ENCODE assay signal across 22 cellular contexts in genomic region chr18:67876866-67877265, GRCh38.
DNase-seq lines count a peak whose midpoint lies in the region; ATAC-seq and TF ChIP-seq lines count a peak whose summit lies in the region.
"Had no signal": no experiment of that assay in that cellular context is flagged by ENCODE, and none has a peak within 500 bp of the region (broad histone marks: within the 10 kb centered on the region; RNA-seq: fewer than 3 reads in every experiment).

No MANE protein-coding gene starts in this region.

- intact Hi-C loops in esophagus muscularis mucosa (cut with DNase I), result no loop called here

- H3F3A ChIP-seq in SK-N-SH (replicated peaks; ENCODE audit: insufficient read depth), result no peaks in the 10 kb centered on the region

- H3K27me3 ChIP-seq in SK-N-SH (ENCODE audit: insufficient read depth) (no peaks in the 10 kb centered on the region), esophagus muscularis mucosa (no peaks in the 10 kb centered on the region)
- H3K27me3 ChIP-seq: BLaER1 had no signal

- no peak overlapping the region for H3K9ac ChIP-seq in SK-N-SH
- H3K9ac ChIP-seq: BLaER1 had no signal

- peaks cover 14% of the 10 kb centered on the region for H3K4me1 Mint-ChIP-seq in neural crest cell
- H3K4me1 Mint-ChIP-seq: CD4-positive, alpha-beta memory T cell had no signal

- H3K27me3 Mint-ChIP-seq in neural crest cell (ENCODE audit: low read depth), result no peaks in the 10 kb centered on the region
- H3K27me3 Mint-ChIP-seq: CD4-positive, alpha-beta memory T cell had no signal

- peak overlapping the region; percentile 54 for H3K27ac Mint-ChIP-seq in neural crest cell (ENCODE audit: unreplicated experiment)
- H3K27ac Mint-ChIP-seq: CD4-positive, alpha-beta memory T cell had no signal

- H3K27ac ChIP-seq in SK-N-SH (ENCODE audit: low read depth in 2 of 2, low read length in 1 of 2) (no peak overlapping the region), esophagus muscularis mucosa (replicated peaks in 1 of 4) (no peak overlapping the region), coronary artery (no peak overlapping the region)
- H3K27ac ChIP-seq: BLaER1 had no signal

- H3K9me2 ChIP-seq in SK-N-SH, result no peaks in the 10 kb centered on the region

- H3K36me3 ChIP-seq in SK-N-SH (replicated peaks in 1 of 2; ENCODE audit: control insufficient read depth in 1 of 2, insufficient read depth in 2 of 2, low read length in 1 of 2), result no peaks in the 10 kb centered on the region
- H3K36me3 ChIP-seq in esophagus muscularis mucosa, result no peaks in the 10 kb centered on the region
- H3K36me3 ChIP-seq: BLaER1 had no signal

- no peak for TF ChIP-seq POLR2A in esophagus muscularis mucosa (IDR thresholded peaks at IDR 0.05; ENCODE audit: low read depth)

- H3K4me2 ChIP-seq in SK-N-SH, result no peak overlapping the region
- H3K4me2 ChIP-seq: BLaER1 had no signal

- H4K20me1 ChIP-seq in SK-N-SH (ENCODE audit: insufficient read depth), result no peaks in the 10 kb centered on the region
- H4K20me1 ChIP-seq: BLaER1 had no signal

- H3K36me3 Mint-ChIP-seq in neural crest cell (ENCODE audit: low read depth), result no peaks in the 10 kb centered on the region
- H3K36me3 Mint-ChIP-seq: CD4-positive, alpha-beta memory T cell had no signal

- TF ChIP-seq EP300 in SK-N-SH (IDR thresholded peaks at IDR 0.05; ENCODE audit: borderline replicate concordance in 1 of 2, low read depth in 1 of 2, low read length in 1 of 2), result no peak
- no peak for TF ChIP-seq EP300 in esophagus muscularis mucosa (IDR thresholded peaks at IDR 0.05)

- H3K4me3 ChIP-seq in SK-N-SH (ENCODE audit: low read depth in 2 of 2, low read length in 1 of 2) (no peak overlapping the region), esophagus muscularis mucosa (no peak overlapping the region), coronary artery (no peak overlapping the region)
- H3K4me3 ChIP-seq: BLaER1 had no signal

- CTCF ChIA-PET in SK-N-SH (lab: Yijun Ruan, JAX), result no interaction called here

- no peaks in the 10 kb centered on the region for H3K79me2 ChIP-seq in SK-N-SH (ENCODE audit: insufficient read depth)

- DNase-seq in SK-N-SH, result no peak
- peak; percentile 55 for DNase-seq in cerebellar cortex (ENCODE audit: low spot score)
- no peak for DNase-seq in neural crest cell (ENCODE audit: low read depth, low spot score)
- DNase-seq in esophagus muscularis mucosa (ENCODE audit: extremely low spot score), result no peak
- no peak for DNase-seq in coronary artery (ENCODE audit: low spot score)
- DNase-seq: Calu3; CD4-positive, alpha-beta memory T cell; DMS79 treated with DMSO at 0.1 percent for 48 hours; KBM-7; NCI-H1105; NCI-H1930; NCI-H2171; NK-92 treated with Interleukin-12 subunit alpha and Interleukin-12 subunit beta, amount 100 ng/mL, for 24 hours; PC-3; RPMI8226; SHP77 treated with DMSO at 0.1 percent for 48 hours; T-helper 1 cell had no signal

- H3K4me1 ChIP-seq in SK-N-SH (ENCODE audit: control insufficient read depth in 1 of 2, insufficient read depth in 2 of 2, low read depth in 1 of 2, low read length in 1 of 2) (no peaks in the 10 kb centered on the region), esophagus muscularis mucosa (no peaks in the 10 kb centered on the region)
- H3K4me1 ChIP-seq: BLaER1 had no signal

- H3K9me3 ChIP-seq in SK-N-SH, result no peaks in the 10 kb centered on the region
- H3K9me3 ChIP-seq in esophagus muscularis mucosa, result no peaks in the 10 kb centered on the region
- H3K9me3 ChIP-seq: BLaER1 had no signal

- H3K4me3 Mint-ChIP-seq in neural crest cell, result no peak overlapping the region
- H3K4me3 Mint-ChIP-seq: CD4-positive, alpha-beta memory T cell had no signal

- TF ChIP-seq CTCF in SK-N-SH (IDR thresholded peaks at IDR 0.05) (no peak), neural crest cell (conservative IDR thresholded peaks at IDR 0.05) (no peak), esophagus muscularis mucosa (IDR thresholded peaks at IDR 0.05) (no peak), coronary artery (IDR thresholded peaks at IDR 0.05) (no peak)

- POLR2A ChIA-PET in SK-N-SH (lab: Yijun Ruan, JAX), result no interaction called here

- 84% methylated on average over 3 of the region's 3 CpGs for WGBS in SK-N-SH (ENCODE audit: low lambda C conversion rate)
- WGBS in esophagus muscularis mucosa, result 54% methylated on average over 3 of the region's 3 CpGs

- no peaks in the 10 kb centered on the region for H3K9me3 Mint-ChIP-seq in neural crest cell
- H3K9me3 Mint-ChIP-seq: CD4-positive, alpha-beta memory T cell had no signal

- no peak for TF ChIP-seq RAD21 in SK-N-SH (IDR thresholded peaks at IDR 0.05; ENCODE audit: low read length)

- no peak for ATAC-seq in SK-N-SH treated with all-trans-retinoic acid at 6 μM for 48 hours
- ATAC-seq in GM18511 (IDR thresholded peaks at IDR 0.05; ENCODE audit: unreplicated experiment), result no peak
- no peak for ATAC-seq in GM19455 (IDR thresholded peaks at IDR 0.05; ENCODE audit: unreplicated experiment)
- ATAC-seq: HepG2 had no signal

- H2AFZ ChIP-seq in SK-N-SH (ENCODE audit: low read depth), result peak overlapping the region; percentile 63; the same call in 1 of the 2 replicates

TF ChIP-seq in SK-N-SH, 30 proteins besides CTCF, POLR2A, EP300 and RAD21 (continues in another document):
- TF ChIP-seq USF2 (IDR thresholded peaks at IDR 0.05; ENCODE audit: borderline replicate concordance, low read depth, low read length), result no peak
- no peak for TF ChIP-seq CHD2 (IDR thresholded peaks at IDR 0.05; ENCODE audit: low read length, partially characterized antibody)
- no peak for TF ChIP-seq ZBTB33 (IDR thresholded peaks at IDR 0.05; ENCODE audit: borderline replicate concordance, low read depth)
- TF ChIP-seq JUND (IDR thresholded peaks at IDR 0.05), result no peak
- TF ChIP-seq MAX (IDR thresholded peaks at IDR 0.05; ENCODE audit: low read depth), result no peak
- no peak for TF ChIP-seq MEF2A (IDR thresholded peaks at IDR 0.05; ENCODE audit: borderline replicate concordance, low read depth)

TF ChIP-seq in SK-N-SH treated with all-trans-retinoic acid at 6 μM for 48 hours, 23 proteins besides CTCF, POLR2A, EP300 and RAD21 (continues in another document):
- TF ChIP-seq TSHZ2 (CRISPR knock-in tag; IDR thresholded peaks at IDR 0.05), result no peak
- no peak for TF ChIP-seq GLIS3 (CRISPR knock-in tag; IDR thresholded peaks at IDR 0.05)
- TF ChIP-seq CREB5 (CRISPR knock-in tag; IDR thresholded peaks at IDR 0.05; ENCODE audit: low read depth), result no peak
- no peak for TF ChIP-seq ZNF8 (CRISPR knock-in tag; IDR thresholded peaks at IDR 0.05)
- no peak for TF ChIP-seq ZFP3 (CRISPR knock-in tag; IDR thresholded peaks at IDR 0.05)
- no peak for TF ChIP-seq TOX (CRISPR knock-in tag; IDR thresholded peaks at IDR 0.05; ENCODE audit: borderline replicate concordance)
- TF ChIP-seq ISL1 (CRISPR knock-in tag; IDR thresholded peaks at IDR 0.05), result no peak
- TF ChIP-seq PATZ1 (CRISPR knock-in tag; IDR thresholded peaks at IDR 0.05; ENCODE audit: borderline replicate concordance), result no peak
- no peak for TF ChIP-seq ZNF565 (CRISPR knock-in tag; conservative IDR thresholded peaks at IDR 0.05; ENCODE audit: low read depth)
- TF ChIP-seq TCF4 (CRISPR knock-in tag; IDR thresholded peaks at IDR 0.05; ENCODE audit: borderline replicate concordance), result no peak
- no peak for TF ChIP-seq ZC3H10 (CRISPR knock-in tag; IDR thresholded peaks at IDR 0.05)
- no peak for TF ChIP-seq ESRRG (CRISPR knock-in tag; IDR thresholded peaks at IDR 0.05)
